9 cellular contexts compared by ENCODE assay signal in the genomic region with DNA sequence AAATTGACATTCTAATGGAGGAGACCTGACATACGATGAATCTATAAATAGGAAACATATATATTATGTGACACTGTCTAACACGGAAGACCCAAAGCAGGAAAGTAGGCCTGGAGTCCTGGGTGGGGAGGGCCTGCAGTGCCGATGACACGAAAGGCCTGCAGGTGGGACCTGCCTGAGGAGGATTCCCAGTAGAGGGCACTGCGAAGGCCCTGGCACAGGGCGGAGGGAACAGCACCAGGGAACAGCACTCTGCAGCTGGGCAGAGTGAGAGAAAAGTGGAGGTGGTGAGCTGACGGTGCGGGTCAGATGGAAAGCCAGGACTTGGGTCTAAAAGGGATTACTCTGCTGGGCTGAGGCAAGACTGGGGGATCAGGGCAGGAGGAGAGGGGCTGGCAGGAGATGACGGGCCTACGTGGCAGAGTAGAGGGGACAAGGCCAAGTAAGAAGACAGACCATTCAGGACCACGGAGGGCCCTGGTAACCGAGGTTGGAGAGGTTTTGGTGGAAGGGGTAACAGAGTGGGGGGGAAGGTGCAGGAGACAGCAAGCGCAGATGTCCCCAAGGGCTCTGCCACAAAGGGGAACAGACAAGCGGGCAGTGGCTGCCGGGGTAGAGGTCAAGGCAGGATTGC. TPM values are rescaled to one million over a fixed set of nuclear protein-coding genes. Genes with fewer than 3 reads are reported as not detected.
DNase-seq lines count a peak whose midpoint lies in the region; ATAC-seq and TF ChIP-seq lines count a peak whose summit lies in the region.
"Had no signal": no experiment of that assay in that cellular context is flagged by ENCODE, and none has a peak within 500 bp of the region (broad histone marks: within the 10 kb centered on the region; RNA-seq: fewer than 3 reads in every experiment).

No MANE protein-coding gene starts in this region.

- H3K4me1 ChIP-seq in heart left ventricle (peaks cover 0 to 3% (median 0%) of the 10 kb centered on the region in 12 donors), foreskin keratinocyte (no peaks in the 10 kb centered on the region)

- no peak overlapping the region for H3K4me3 ChIP-seq in heart left ventricle
- H3K4me3 ChIP-seq: thoracic aorta had no signal

- DNase-seq in heart left ventricle (no peak), cardiac septum (ENCODE audit: low spot score) (no peak), RWPE1 (ENCODE audit: low spot score) (no peak), foreskin keratinocyte (no peak), GM13976 (ENCODE audit: low spot score) (no peak), NCI-H2107 (lab: John Stamatoyannopoulos, UW) (no peak), SIG-M5 (lab: John Stamatoyannopoulos, UW) (no peak)
- no peak for DNase-seq in stimulated activated naive B cell treated with anti-CD40 and anti-IgM and Interleukin-4, amounts not matched to agents 10 μg/mL and 1 μg/mL and 100 μg/mL, for 72 hours

- peaks cover 0 to 97% (median 87%) of the 10 kb centered on the region in 9 donors for H3K36me3 ChIP-seq in heart left ventricle

- POLR2A ChIA-PET in RWPE1 (lab: Yijun Ruan, JAX; ENCODE audit: low non-redundant PET): no interaction called here

- TF ChIP-seq CTCF in heart left ventricle (IDR thresholded peaks at IDR 0.05) (peak in 3 of 12 donors; percentile 14 to 20 (median 16)), RWPE1 (conservative IDR thresholded peaks at IDR 0.05; ENCODE audit: low read depth) (0 out of 2 replicates have a peak, but pooled peaks have one; percentile 13), foreskin keratinocyte (conservative IDR thresholded peaks at IDR 0.05) (peak; percentile 54), GM13976 (IDR thresholded peaks at IDR 0.05; ENCODE audit: borderline replicate concordance, control extremely low read depth, extremely low read depth, insufficient read depth, missing control alignments) (no peak)

- CTCF ChIA-PET in RWPE1 (lab: Yijun Ruan, JAX): no interaction called here

- H3K27ac ChIP-seq in heart left ventricle (no peak overlapping the region), RWPE1 (no peak overlapping the region), foreskin keratinocyte (no peak overlapping the region)
- H3K27ac ChIP-seq: thoracic aorta had no signal

- 84 to 87% (median 85%) methylated on average over 15 of the region's 15 CpGs for WGBS in heart left ventricle, 4 donors

- H3K27me3 ChIP-seq in heart left ventricle (no peaks in the 10 kb centered on the region), foreskin keratinocyte (no peaks in the 10 kb centered on the region)

- ATAC-seq in heart left ventricle (peak; percentile 35 to 54 (median 48)), foreskin keratinocyte (peak; percentile 79)
- no peak for ATAC-seq in stimulated activated naive B cell treated with anti-CD40 and anti-IgM and Interleukin-4, amounts not matched to agents 10 μg/mL and 1 μg/mL and 100 μg/mL, for 72 hours (replicated peaks)

- no peak for TF ChIP-seq POLR2A in heart left ventricle (IDR thresholded peaks at IDR 0.05)

- peaks cover 61 to 71% of the 10 kb centered on the region in 2 donors for H3K36me3 Mint-ChIP-seq in stimulated activated naive B cell treated with anti-CD40 and anti-IgM and Interleukin-4, amounts not matched to agents 10 μg/mL and 1 μg/mL and 100 μg/mL, for 72 hours

- intact Hi-C loops in heart left ventricle (cut with DNase I): loop anchor here in 3 of 10 donors (10.0 kb wide), 3 partner anchors 135 to 225 kb away; a partner anchor contains a TSS
- intact Hi-C loops in cardiac septum (cut with DNase I): loop anchor here (10.0 kb wide), 1 partner anchor 225 kb away; a partner anchor contains a TSS

- H3K4me3 Mint-ChIP-seq in stimulated activated naive B cell treated with anti-CD40 and anti-IgM and Interleukin-4, amounts not matched to agents 10 μg/mL and 1 μg/mL and 100 μg/mL, for 72 hours: no peak overlapping the region

- peak overlapping the region; percentile 86 for H3K27ac Mint-ChIP-seq in stimulated activated naive B cell treated with anti-CD40 and anti-IgM and Interleukin-4, amounts not matched to agents 10 μg/mL and 1 μg/mL and 100 μg/mL, for 72 hours

- no peaks in the 10 kb centered on the region for H3K27me3 Mint-ChIP-seq in stimulated activated naive B cell treated with anti-CD40 and anti-IgM and Interleukin-4, amounts not matched to agents 10 μg/mL and 1 μg/mL and 100 μg/mL, for 72 hours

- in situ Hi-C loops in GM13976 (cut with MboI; ENCODE audit: low sequenced_read_pairs, unreplicated experiment): no loop called here

- H3K4me1 Mint-ChIP-seq in stimulated activated naive B cell treated with anti-CD40 and anti-IgM and Interleukin-4, amounts not matched to agents 10 μg/mL and 1 μg/mL and 100 μg/mL, for 72 hours: peaks cover 15 to 47% of the 10 kb centered on the region in 2 donors

- no peaks in the 10 kb centered on the region for H3K9me3 ChIP-seq in heart left ventricle
- H3K9me3 ChIP-seq: thoracic aorta had no signal

- no peaks in the 10 kb centered on the region for H3K9me3 Mint-ChIP-seq in stimulated activated naive B cell treated with anti-CD40 and anti-IgM and Interleukin-4, amounts not matched to agents 10 μg/mL and 1 μg/mL and 100 μg/mL, for 72 hours

RNA-seq across cellular contexts. Expression of a gene that starts 8.1 kb away (rescaled TPM):
- 10 to 100 TPM in 4 of 9 donors, 1 to 10 TPM in 5; 6.7 to 12.8 (median 8.8) TPM for total RNA-seq in heart left ventricle
- 1 to 10 TPM; 5.5 to 6.8 TPM for polyA plus RNA-seq in heart left ventricle
- total RNA-seq in cardiac septum: 9.2 TPM
- 17.0 and 20.2 TPM in 2 replicates for total RNA-seq in foreskin keratinocyte
- polyA plus RNA-seq in foreskin keratinocyte: 9.1 and 9.4 TPM in 2 replicates

RNA-seq across cellular contexts. Expression of a gene that starts 28.6 kb away (rescaled TPM):
- total RNA-seq in heart left ventricle (10 to 100 TPM in 1 of 9 donors, 1 to 10 TPM in 8; 6.5 to 10.7 (median 8.3) TPM), cardiac septum (7.6 TPM), foreskin keratinocyte (14.5 and 14.6 TPM in 2 replicates)
- polyA plus RNA-seq in heart left ventricle (1 to 10 TPM; 7.1 TPM), foreskin keratinocyte (11.8 and 12.1 TPM in 2 replicates)

Comparison
In these comparisons a context has a peak if more than half of its experiments do, and no peak if none do; other contexts are left out.
1. ATAC-seq: peak in heart left ventricle (4 of 4) and foreskin keratinocyte (single experiment); none in stimulated activated naive B cell treated with anti-CD40 and anti-IgM and Interleukin-4, amounts not matched to agents 10 μg/mL and 1 μg/mL and 100 μg/mL, for 72 hours (0 of 2).